8 cellular contexts compared by ENCODE assay signal in the genomic region with DNA sequence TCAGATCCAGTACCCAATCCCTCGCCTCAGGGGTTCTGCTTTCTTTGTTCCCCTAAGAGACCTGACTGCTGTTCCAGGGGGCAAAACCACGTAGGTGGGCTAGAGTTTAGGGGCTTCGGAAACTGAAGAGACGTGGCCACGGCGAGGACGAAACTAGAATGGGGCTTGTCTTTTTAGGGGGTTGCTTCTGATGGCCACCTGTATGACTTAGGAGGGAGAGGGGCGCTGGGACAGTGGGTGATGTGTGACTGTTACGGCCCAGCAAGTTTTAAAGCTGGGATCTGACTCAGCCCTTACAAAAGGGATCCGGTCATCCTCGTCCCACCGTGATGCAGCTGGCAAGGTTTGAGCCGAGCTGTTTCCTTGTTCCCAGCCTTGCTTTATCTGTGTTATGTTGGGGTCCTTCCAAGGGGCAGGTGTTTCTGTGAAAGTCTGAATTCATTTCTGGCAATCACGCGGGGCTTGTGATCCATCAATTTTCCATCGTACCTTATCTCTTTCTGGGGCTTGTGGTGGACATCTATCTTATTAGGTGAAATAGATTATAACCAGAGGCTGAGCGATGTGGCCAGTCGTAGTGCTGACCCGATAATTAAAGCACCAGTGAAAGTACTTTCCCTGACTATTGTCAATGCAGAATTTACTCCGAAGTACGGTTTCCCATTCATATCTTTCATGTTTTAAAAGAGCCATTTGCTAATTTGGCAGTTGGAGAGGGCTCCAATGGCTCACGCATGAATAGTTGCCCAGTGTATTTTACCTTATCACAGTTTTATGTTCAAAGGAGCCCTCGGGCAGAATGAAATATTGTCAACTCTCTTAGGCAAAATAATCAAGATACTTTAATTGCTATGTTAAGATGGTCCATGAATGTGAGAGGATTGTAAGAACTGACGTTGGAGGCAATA. TPM values are rescaled to one million over a fixed set of nuclear protein-coding genes. Genes with fewer than 3 reads are reported as not detected.
DNase-seq lines count a peak whose midpoint lies in the region; ATAC-seq and TF ChIP-seq lines count a peak whose summit lies in the region.

No MANE protein-coding gene starts in this region.

- H3K9ac ChIP-seq in liver (ENCODE audit: low read depth in 1 of 2, low read length in 2 of 2), result peak overlapping the region; percentile 89 to 91

- DNase-seq in NCI-H1092 (lab: John Stamatoyannopoulos, UW) (peak; percentile 50), choroid plexus epithelial cell (ENCODE audit: low read depth) (no peak), GM19240 (ENCODE audit: insufficient read length, low spot score) (no peak)
- no peak for DNase-seq in activated CD4-positive, alpha-beta T cell treated with anti-CD3 and anti-CD28 coated beads, Interleukin-2, amount 50 U/mL, for 1 hour

- 12% methylated on average over 24 of the region's 24 CpGs for WGBS in liver
- WGBS in thymus, result 60% methylated on average over 24 of the region's 24 CpGs

- H3K4me1 ChIP-seq in liver (ENCODE audit: control insufficient read depth in 4 of 4, insufficient read depth in 4 of 4, low read length in 3 of 4) (peaks cover 0 to 15% (median 8%) of the 10 kb centered on the region in 4 donors), thymus (ENCODE audit: control insufficient read depth, insufficient read depth, low read length) (no peaks in the 10 kb centered on the region)

- TF ChIP-seq RAD21 in liver (IDR thresholded peaks at IDR 0.05), result no peak

- H3K9me3 ChIP-seq in liver (ENCODE audit: control insufficient read depth in 4 of 4, low read length in 3 of 4) (no peaks in the 10 kb centered on the region), thymus (ENCODE audit: control insufficient read depth) (no peaks in the 10 kb centered on the region)

- H3K27me3 ChIP-seq in liver (ENCODE audit: control insufficient read depth in 4 of 4, insufficient read depth in 4 of 4, low read length in 3 of 4) (no peaks in the 10 kb centered on the region), thymus (ENCODE audit: control insufficient read depth, insufficient read depth) (peaks cover 24% of the 10 kb centered on the region)

- TF ChIP-seq CTCF in C4-2B (conservative IDR thresholded peaks at IDR 0.05) (no peak), choroid plexus epithelial cell (conservative IDR thresholded peaks at IDR 0.05; ENCODE audit: low read depth, low read length) (no peak), liver (IDR thresholded peaks at IDR 0.05; ENCODE audit: low read depth, low read length, missing input control) (no peak)

- peak overlapping the region; percentile 38; the same call in 1 of the 2 replicates for H3K27ac ChIP-seq in C4-2B
- H3K27ac ChIP-seq in liver (ENCODE audit: low read depth in 1 of 2, low read length in 2 of 2), result peak overlapping the region; percentile 98 to 99
- H3K27ac ChIP-seq in thymus (ENCODE audit: low read depth), result peak overlapping the region; percentile 65

- no peaks in the 10 kb centered on the region for H3K36me3 ChIP-seq in liver (ENCODE audit: control insufficient read depth in 4 of 4, insufficient read depth in 3 of 4, low read depth in 1 of 4, low read length in 3 of 4)
- no peaks in the 10 kb centered on the region for H3K36me3 ChIP-seq in thymus (ENCODE audit: control insufficient read depth, insufficient read depth)

- ATAC-seq in GM21786 (IDR thresholded peaks at IDR 0.05; ENCODE audit: unreplicated experiment), result no peak

- peak overlapping the region; percentile 74 for H3K4me3 ChIP-seq in choroid plexus epithelial cell (ENCODE audit: low read depth, low read length)
- H3K4me3 ChIP-seq in liver (ENCODE audit: low read depth in 1 of 3, low read length in 3 of 3), result peak overlapping the region; percentile 64 to 84 (median 79)
- H3K4me3 ChIP-seq in thymus (ENCODE audit: low read length), result peak overlapping the region; percentile 36

TF ChIP-seq in liver, 16 proteins besides CTCF, POLR2A, EP300 and RAD21:
- no peak for TF ChIP-seq ATF3 (IDR thresholded peaks at IDR 0.05)
- no peak for TF ChIP-seq REST (IDR thresholded peaks at IDR 0.05)
- no peak for TF ChIP-seq JUND (IDR thresholded peaks at IDR 0.05)
- peak; percentile 7 for TF ChIP-seq TAF1 (conservative IDR thresholded peaks at IDR 0.05)

RNA-seq across cellular contexts. Expression of gene MET, which starts 0.9 kb away (rescaled TPM):
- 10 to 100 TPM; 39.9 to 41.9 TPM for total RNA-seq in liver
- 10 to 100 TPM; 10.2 to 10.9 TPM for polyA plus RNA-seq in liver
- polyA plus RNA-seq in thymus, result 12.0 TPM

Comparison
In these comparisons a context has a peak if more than half of its experiments do, and no peak if none do; other contexts are left out.
1. H3K27ac ChIP-seq: peak in every context shown above with its lines; median percentile 98 in liver; 65 in thymus; 38 in C4-2B.